ENCODE assay signal across 17 cellular contexts in the genomic region with DNA sequence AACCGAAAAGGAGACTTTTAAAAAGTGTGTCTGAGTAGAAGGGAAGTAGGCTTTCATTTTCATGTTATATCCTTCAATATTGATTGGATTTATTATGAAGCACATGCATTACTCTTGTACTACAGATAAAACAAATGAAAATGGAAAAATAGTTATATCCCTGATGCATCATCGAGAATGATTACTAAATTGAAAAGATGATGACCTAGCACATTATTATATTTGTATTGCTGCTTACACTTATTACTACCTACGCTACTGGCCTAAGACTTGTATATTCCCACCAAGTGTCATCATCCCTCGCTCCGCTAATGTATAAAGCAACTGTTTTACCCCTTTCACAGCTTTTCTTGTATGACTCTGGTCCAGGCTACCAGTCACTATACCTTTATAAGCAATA.
A peak's percentile ranks its signal among the peaks of the same experiment; 100 is the strongest.
DNase-seq lines count a peak whose midpoint lies in the region; ATAC-seq and TF ChIP-seq lines count a peak whose summit lies in the region.
"Had no signal": no experiment of that assay in that cellular context is flagged by ENCODE, and none has a peak within 500 bp of the region (broad histone marks: within the 10 kb centered on the region; RNA-seq: fewer than 3 reads in every experiment).

No MANE protein-coding gene starts in this region.

- no TSS peak for BruUV-seq in IMR-90 (replicated peaks; lab: Mats Ljungman, UMichigan)

- H3K18ac ChIP-seq in IMR-90 (ENCODE audit: low read depth, low read length), result no peak overlapping the region
- no peak overlapping the region for H3K18ac ChIP-seq in neuronal stem cell (ENCODE audit: low read length)

- H4K20me1 ChIP-seq in IMR-90 (ENCODE audit: insufficient read depth, low read length), result no peaks in the 10 kb centered on the region

- H4K8ac ChIP-seq in IMR-90 (ENCODE audit: low read depth in 2 of 2, low read length in 2 of 2) (no peak overlapping the region), neuronal stem cell (ENCODE audit: low read depth, low read length) (no peak overlapping the region)

- no peak overlapping the region for H2BK5ac ChIP-seq in IMR-90 (ENCODE audit: low read depth, low read length, poor library complexity, severe bottlenecking)
- H2BK5ac ChIP-seq in neuronal stem cell (ENCODE audit: low read length), result no peak overlapping the region

- H3K27ac ChIP-seq in IMR-90 (ENCODE audit: insufficient read depth, low read length), result no peak overlapping the region
- H3K27ac ChIP-seq in neuronal stem cell (replicated peaks; ENCODE audit: low read length), result no peak overlapping the region

- H3K36me3 Mint-ChIP-seq in mesothelial cell of epicardium, result no peaks in the 10 kb centered on the region
- H3K36me3 Mint-ChIP-seq: CD4-positive, alpha-beta memory T cell had no signal

- no peak for ATAC-seq in IMR-90 (ENCODE audit: low read depth)

- H2BK15ac ChIP-seq in IMR-90 (ENCODE audit: low read depth, low read length), result no peak overlapping the region
- H2BK15ac ChIP-seq in neuronal stem cell (ENCODE audit: low read length), result no peak overlapping the region

- dilution Hi-C loops in IMR-90 (cut with HindIII; ENCODE audit: low sequenced_read_pairs, unreplicated experiment), result no loop called here

- H3K14ac ChIP-seq in IMR-90 (replicated peaks; ENCODE audit: low read depth, low read length) (no peak overlapping the region), neuronal stem cell (ENCODE audit: low read length) (no peak overlapping the region)

- 81% methylated on average over 3 of the region's 5 CpGs; no CpG with 5 or more reads in 1 of the 2 experiments for whole genome bisulfite sequencing in IMR-90 (ENCODE audit: extremely low coverage in 2 of 2, insufficient read length in 1 of 2), 2 experiments
- WGBS in neuronal stem cell (ENCODE audit: extremely low coverage in 2 of 2, insufficient read length in 2 of 2, insufficient replicate concordance in 1 of 2), 2 donors, result no CpG with 5 or more reads among the region's 5 CpGs

- H3K4ac ChIP-seq in IMR-90 (ENCODE audit: low read depth, low read length) (no peak overlapping the region), neuronal stem cell (ENCODE audit: low read length) (no peak overlapping the region)

- H3K4me2 ChIP-seq in IMR-90 (ENCODE audit: low read depth, low read length) (no peak overlapping the region), neuronal stem cell (ENCODE audit: insufficient read depth, low read length, poor library complexity, severe bottlenecking) (no peak overlapping the region)

- H3K9me3 ChIP-seq in IMR-90 (ENCODE audit: control insufficient read depth, insufficient read depth, low read length), result peaks cover 2% of the 10 kb centered on the region; the same call in 1 of the 2 replicates
- peaks cover 0 to 2% of the 10 kb centered on the region in 2 donors for H3K9me3 ChIP-seq in neuronal stem cell (replicated peaks in 1 of 2; ENCODE audit: control insufficient read depth in 2 of 2, insufficient read depth in 1 of 2, low read depth in 1 of 2, low read length in 2 of 2)
- H3K9me3 ChIP-seq: HAP-1 had no signal

- TF ChIP-seq CTCF in IMR-90 (conservative IDR thresholded peaks at IDR 0.05; ENCODE audit: low read depth, low read length) (no peak), mesothelial cell of epicardium (IDR thresholded peaks at IDR 0.05; ENCODE audit: unreplicated experiment) (no peak)

- in situ Hi-C loops in IMR-90 (cut with MboI; ENCODE audit: low sequenced_read_pairs), result no loop called here

- no peak overlapping the region for H2AK9ac ChIP-seq in IMR-90 (replicated peaks; ENCODE audit: low read depth, low read length, poor library complexity)

- H3K9me3 Mint-ChIP-seq in mesothelial cell of epicardium, result no peaks in the 10 kb centered on the region

- CTCF ChIA-PET in IMR-90 (lab: Yijun Ruan, JAX), result no interaction called here

- no peaks in the 10 kb centered on the region for H3K9me1 ChIP-seq in IMR-90 (ENCODE audit: insufficient read depth, low read length)

- H3K4me3 Mint-ChIP-seq in mesothelial cell of epicardium, result no peak overlapping the region
- H3K4me3 Mint-ChIP-seq: CD4-positive, alpha-beta memory T cell; HFFc6 had no signal

- no peak overlapping the region for H4K5ac ChIP-seq in IMR-90 (ENCODE audit: low read depth, low read length)

- H3K27ac Mint-ChIP-seq in mesothelial cell of epicardium, result peak overlapping the region; percentile 79
- H3K27ac Mint-ChIP-seq: CD4-positive, alpha-beta memory T cell; HFFc6 had no signal

- no peak overlapping the region for H3K56ac ChIP-seq in IMR-90 (ENCODE audit: extremely low read depth, insufficient read depth, low read length)

- no peak for TF ChIP-seq RAD21 in IMR-90 (IDR thresholded peaks at IDR 0.05; ENCODE audit: low read length)

- intact Hi-C loops in IMR-90 (cut with micrococcal nuclease), result no loop called here

- no peaks in the 10 kb centered on the region for H3K27me3 ChIP-seq in IMR-90 (ENCODE audit: control insufficient read depth, insufficient read depth, low read length)
- H3K27me3 ChIP-seq in neuronal stem cell (ENCODE audit: control insufficient read depth in 3 of 3, insufficient read depth in 3 of 3, low read depth in 1 of 3, low read length in 3 of 3), result no peaks in the 10 kb centered on the region

- POLR2A ChIA-PET in IMR-90 (lab: Charles Lee; ENCODE audit: unreplicated experiment), result no interaction called here

- H3K9ac ChIP-seq in IMR-90 (ENCODE audit: low read depth, low read length) (no peak overlapping the region), neuronal stem cell (ENCODE audit: low read depth, low read length, poor library complexity) (no peak overlapping the region)

- no peak overlapping the region for H2AK5ac ChIP-seq in IMR-90 (ENCODE audit: low read depth, low read length)
- H2AK5ac ChIP-seq in neuronal stem cell (ENCODE audit: low read depth, low read length), result no peak overlapping the region

- H4K91ac ChIP-seq in IMR-90 (ENCODE audit: insufficient read depth, low read depth, low read length) (no peak overlapping the region), neuronal stem cell (ENCODE audit: low read depth, low read length, poor library complexity) (no peak overlapping the region)

- H2AFZ ChIP-seq in IMR-90 (replicated peaks; ENCODE audit: low read length, poor library complexity) (no peak overlapping the region), neuronal stem cell (ENCODE audit: low read length) (peak overlapping the region; percentile 65)

- no peaks in the 10 kb centered on the region for H3K27me3 Mint-ChIP-seq in mesothelial cell of epicardium (ENCODE audit: low read depth)
- H3K27me3 Mint-ChIP-seq: CD4-positive, alpha-beta memory T cell had no signal

- TF ChIP-seq POLR2A in IMR-90 (IDR thresholded peaks at IDR 0.05; ENCODE audit: low read depth, low read length), result no peak

- H3K23ac ChIP-seq in IMR-90 (ENCODE audit: low read depth, low read length) (no peak overlapping the region), neuronal stem cell (ENCODE audit: low read depth, low read length, poor library complexity) (no peak overlapping the region)

- H3K4me1 ChIP-seq in IMR-90 (ENCODE audit: control insufficient read depth, insufficient read depth, low read length) (no peaks in the 10 kb centered on the region), neuronal stem cell (ENCODE audit: control insufficient read depth in 2 of 2, insufficient read depth in 1 of 2, low read depth in 1 of 2, low read length in 2 of 2) (peaks cover 0 to 5% of the 10 kb centered on the region in 2 donors)
- H3K4me1 ChIP-seq: HAP-1 had no signal

- no peak overlapping the region for H2BK20ac ChIP-seq in IMR-90 (ENCODE audit: low read depth, low read length)

- H3K4me1 Mint-ChIP-seq in mesothelial cell of epicardium, result peaks cover 16% of the 10 kb centered on the region
- H3K4me1 Mint-ChIP-seq: CD4-positive, alpha-beta memory T cell had no signal

- H3K79me1 ChIP-seq in IMR-90 (ENCODE audit: low read depth in 1 of 2, low read length in 2 of 2), result no peaks in the 10 kb centered on the region
- H3K79me1 ChIP-seq in neuronal stem cell (ENCODE audit: low read depth, low read length), result no peaks in the 10 kb centered on the region

- no peak overlapping the region for H2BK120ac ChIP-seq in IMR-90 (ENCODE audit: low read depth, low read length)
- H2BK120ac ChIP-seq in neuronal stem cell (ENCODE audit: low read depth, low read length), result no peak overlapping the region

- H3K4me3 ChIP-seq in IMR-90 (ENCODE audit: insufficient read depth, low read depth, low read length) (no peak overlapping the region), neuronal stem cell (ENCODE audit: low read length in 2 of 2) (no peak overlapping the region)
- H3K4me3 ChIP-seq: HAP-1 had no signal

- DNase-seq in IMR-90, result no peak
- no peak for DNase-seq in mesothelial cell of epicardium (ENCODE audit: low spot score in 2 of 2, unreplicated experiment in 2 of 2)
- DNase-seq in neuronal stem cell (ENCODE audit: low spot score), result no peak
- no peak for DNase-seq in NCI-H1436 treated with DMSO at 0.1 percent for 48 hours (lab: John Stamatoyannopoulos, UW)
- no peak for DNase-seq in AG20443 (ENCODE audit: low spot score)
- DNase-seq in activated CD4-positive, CD25-positive, alpha-beta regulatory T cell treated with anti-CD3 and anti-CD28 coated beads, Interleukin-2, amount 50 U/mL, for 72 hours, result no peak
- DNase-seq: ACHN; C1 segment of cervical spinal cord; Calu3; CD4-positive, alpha-beta memory T cell; COR-L47; DMS53; DMS79 treated with DMSO at 0.1 percent for 48 hours; GF-D8; GOT3; HFFc6 had no signal

- H2BK12ac ChIP-seq in neuronal stem cell (ENCODE audit: low read length), result no peak overlapping the region

- H3K36me3 ChIP-seq in IMR-90 (ENCODE audit: control insufficient read depth, insufficient read depth, low read length) (no peaks in the 10 kb centered on the region), neuronal stem cell (replicated peaks in 1 of 2; ENCODE audit: control insufficient read depth in 2 of 2, insufficient read depth in 2 of 2, low read length in 2 of 2) (no peaks in the 10 kb centered on the region)
- H3K36me3 ChIP-seq: HAP-1 had no signal

TF ChIP-seq in IMR-90, 13 proteins besides CTCF, POLR2A, EP300 and RAD21:
- TF ChIP-seq MAFK (IDR thresholded peaks at IDR 0.05; ENCODE audit: low read depth, low read length) (peak; percentile 40), FOS (IDR thresholded peaks at IDR 0.05; ENCODE audit: low read depth, low read length) (no peak)
